ENCODE assay signal across 13 cellular contexts in the genomic region with DNA sequence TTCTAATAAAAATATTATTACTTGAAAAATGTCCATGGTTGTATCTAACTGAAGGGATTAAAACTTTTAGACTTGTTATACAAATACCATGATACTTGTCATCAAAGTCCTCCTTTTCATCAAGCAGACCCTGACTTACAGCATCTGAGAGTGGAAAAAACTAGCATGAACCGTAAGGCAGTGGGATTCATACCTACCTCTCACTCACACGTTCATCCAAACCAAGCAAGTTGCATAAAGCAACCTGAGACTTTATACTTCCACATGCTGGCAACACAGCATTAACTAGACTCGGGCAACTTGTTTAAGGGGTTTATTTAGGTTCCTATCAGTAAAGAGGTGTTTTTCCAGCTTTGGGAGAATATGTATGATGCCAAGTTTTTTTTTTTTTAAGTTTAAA. TPM values are rescaled to one million over a fixed set of nuclear protein-coding genes. Genes with fewer than 3 reads are reported as not detected.
DNase-seq lines count a peak whose midpoint lies in the region; ATAC-seq lines count a peak whose summit lies in the region.
"Had no signal": no experiment of that assay in that cellular context is flagged by ENCODE, and none has a peak within 500 bp of the region (broad histone marks: within the 10 kb centered on the region; RNA-seq: fewer than 3 reads in every experiment).

No MANE protein-coding gene starts in this region.

- H3K27me3 Mint-ChIP-seq in CD4-positive, alpha-beta memory T cell: no peaks in the 10 kb centered on the region
- H3K27me3 Mint-ChIP-seq in T-helper 2 cell treated with Interferon-gamma antibody and Interleukin-4, amounts not matched to agents 5 μg/mL and 100 μg/mL, for 36 hours (ENCODE audit: low read depth): no peaks in the 10 kb centered on the region

- no peak overlapping the region for H3K4me3 ChIP-seq in CD4-positive, alpha-beta memory T cell (ENCODE audit: low read length in 2 of 2)

- H3K4me3 Mint-ChIP-seq in CD4-positive, alpha-beta memory T cell: peak overlapping the region; percentile 33 to 80 (median 66)
- H3K4me3 Mint-ChIP-seq in T-helper 2 cell treated with Interferon-gamma antibody and Interleukin-4, amounts not matched to agents 5 μg/mL and 100 μg/mL, for 36 hours: peak overlapping the region; percentile 74
- H3K4me3 Mint-ChIP-seq in stimulated activated effector memory CD8-positive, alpha-beta T cell treated with anti-CD3 and anti-CD28 coated beads, Interleukin-12 subunit alpha, Interleukin-12 subunit beta, amount 100 ng/mL, for 72 hours: no peak overlapping the region

- ATAC-seq in GM19324 (IDR thresholded peaks at IDR 0.05; ENCODE audit: low FRiP score, unreplicated experiment): peak; percentile 31
- ATAC-seq in HG03025 (IDR thresholded peaks at IDR 0.05; ENCODE audit: low FRiP score, unreplicated experiment): peak; percentile 19
- no peak for ATAC-seq in stimulated activated effector memory CD8-positive, alpha-beta T cell treated with anti-CD3 and anti-CD28 coated beads, Interleukin-12 subunit alpha, Interleukin-12 subunit beta, amount 100 ng/mL, for 72 hours
- ATAC-seq: right cardiac atrium had no signal

- CTCF ChIA-PET in CD4-positive, alpha-beta memory T cell (lab: Charles Lee; ENCODE audit: partially characterized antibody): no interaction called here

- H3K36me3 ChIP-seq in CD4-positive, alpha-beta memory T cell (ENCODE audit: insufficient read depth, low read length): no peaks in the 10 kb centered on the region

- intact Hi-C loops in CD4-positive, alpha-beta memory T cell (cut with micrococcal nuclease): no loop called here

- no peaks in the 10 kb centered on the region for H3K9me3 ChIP-seq in CD4-positive, alpha-beta memory T cell (ENCODE audit: control insufficient read depth in 1 of 2, low read length in 2 of 2)

- no peaks in the 10 kb centered on the region for H3K36me3 Mint-ChIP-seq in CD4-positive, alpha-beta memory T cell
- H3K36me3 Mint-ChIP-seq in T-helper 2 cell treated with Interferon-gamma antibody and Interleukin-4, amounts not matched to agents 5 μg/mL and 100 μg/mL, for 36 hours (ENCODE audit: low read depth): no peaks in the 10 kb centered on the region
- H3K36me3 Mint-ChIP-seq in stimulated activated effector memory CD8-positive, alpha-beta T cell treated with anti-CD3 and anti-CD28 coated beads, Interleukin-12 subunit alpha, Interleukin-12 subunit beta, amount 100 ng/mL, for 72 hours: no peaks in the 10 kb centered on the region

- peaks cover 0 to 4% (median 0%) of the 10 kb centered on the region in 8 donors for H3K9me3 Mint-ChIP-seq in CD4-positive, alpha-beta memory T cell
- no peaks in the 10 kb centered on the region for H3K9me3 Mint-ChIP-seq in T-helper 2 cell treated with Interferon-gamma antibody and Interleukin-4, amounts not matched to agents 5 μg/mL and 100 μg/mL, for 36 hours
- no peaks in the 10 kb centered on the region for H3K9me3 Mint-ChIP-seq in stimulated activated effector memory CD8-positive, alpha-beta T cell treated with anti-CD3 and anti-CD28 coated beads, Interleukin-12 subunit alpha, Interleukin-12 subunit beta, amount 100 ng/mL, for 72 hours

- no peak overlapping the region for H3K27ac ChIP-seq in CD4-positive, alpha-beta memory T cell (ENCODE audit: low read depth, low read length)

- peaks cover 0 to 7% (median 5%) of the 10 kb centered on the region in 4 donors for H3K4me1 Mint-ChIP-seq in CD4-positive, alpha-beta memory T cell
- H3K4me1 Mint-ChIP-seq in T-helper 2 cell treated with Interferon-gamma antibody and Interleukin-4, amounts not matched to agents 5 μg/mL and 100 μg/mL, for 36 hours (ENCODE audit: low read depth): peaks cover 11% of the 10 kb centered on the region
- no peaks in the 10 kb centered on the region for H3K4me1 Mint-ChIP-seq in stimulated activated effector memory CD8-positive, alpha-beta T cell treated with anti-CD3 and anti-CD28 coated beads, Interleukin-12 subunit alpha, Interleukin-12 subunit beta, amount 100 ng/mL, for 72 hours

- no peaks in the 10 kb centered on the region for H3K27me3 ChIP-seq in CD4-positive, alpha-beta memory T cell (ENCODE audit: insufficient read depth, low read length)

- peaks cover 4% of the 10 kb centered on the region for H3K4me1 ChIP-seq in CD4-positive, alpha-beta memory T cell (ENCODE audit: insufficient read depth, low read length)

- DNase-seq in CD4-positive, alpha-beta memory T cell: no peak
- no peak for DNase-seq in T-helper 2 cell treated with Interferon-gamma antibody and Interleukin-4, amounts not matched to agents 5 μg/mL and 100 μg/mL, for 36 hours (ENCODE audit: low spot score)
- DNase-seq in DMS 273 (lab: John Stamatoyannopoulos, UW; ENCODE audit: unreplicated experiment): no peak
- no peak for DNase-seq in kidney tubule cell (ENCODE audit: low spot score)
- no peak for DNase-seq in amniotic stem cell (lab: John Stamatoyannopoulos, UW)
- no peak for DNase-seq in stimulated activated effector memory CD8-positive, alpha-beta T cell treated with anti-CD3 and anti-CD28 coated beads, Interleukin-12 subunit alpha, Interleukin-12 subunit beta, amount 100 ng/mL, for 72 hours (ENCODE audit: low spot score in 2 of 2)
- DNase-seq: C1 segment of cervical spinal cord, H7, mesenchymal stem cell, NCI-H1694 treated with DMSO at 0.1 percent for 48 hours, right cardiac atrium had no signal

- peak overlapping the region in 2 of 7 donors; percentile 5 to 50 for H3K27ac Mint-ChIP-seq in CD4-positive, alpha-beta memory T cell
- peak overlapping the region; percentile 93 for H3K27ac Mint-ChIP-seq in T-helper 2 cell treated with Interferon-gamma antibody and Interleukin-4, amounts not matched to agents 5 μg/mL and 100 μg/mL, for 36 hours
- H3K27ac Mint-ChIP-seq in stimulated activated effector memory CD8-positive, alpha-beta T cell treated with anti-CD3 and anti-CD28 coated beads, Interleukin-12 subunit alpha, Interleukin-12 subunit beta, amount 100 ng/mL, for 72 hours: no peak overlapping the region

- POLR2A ChIA-PET in CD4-positive, alpha-beta memory T cell (lab: Charles Lee; ENCODE audit: partially characterized antibody): no interaction called here

RNA-seq across cellular contexts. Expression of a gene that starts 22.6 kb away (rescaled TPM):
- under 1 TPM in 1 of 2 experiments, not detected in 1; 0.06 TPM for total RNA-seq in CD4-positive, alpha-beta memory T cell
- polyA plus RNA-seq in CD4-positive, alpha-beta memory T cell: under 1 TPM in 1 of 2 donors, not detected in 1; 0.16 TPM
- total RNA-seq: H7 had no signal

RNA-seq across cellular contexts. Expression of a gene that starts 53.1 kb away (rescaled TPM):
- 10 to 100 TPM; 26.5 to 31.5 TPM for total RNA-seq in CD4-positive, alpha-beta memory T cell
- 10 to 100 TPM; 26.6 to 49.4 TPM for polyA plus RNA-seq in CD4-positive, alpha-beta memory T cell
